1 cellular context compared by ENCODE assay signal in genomic region chr5:52787600-52788504, GRCh38.
A peak's percentile ranks its signal among the peaks of the same experiment; 100 is the strongest.
TF ChIP-seq lines count a peak whose summit lies in the region.

Gene ITGA1, plus strand, starts transcription at chr5:52787916. Its CDS starts 438 bp downstream, at chr5:52788354.
Gene PELO, plus strand, starts transcription at chr5:52787916. Its CDS starts 12,479 bp downstream, at chr5:52800395.

TF ChIP-seq in HepG2, 621 proteins besides CTCF, POLR2A, EP300 and RAD21 (continued from another document):
- no peak for TF ChIP-seq DPF2 (CRISPR knock-in tag; IDR thresholded peaks at IDR 0.05; ENCODE audit: borderline replicate concordance, low read depth)
- TF ChIP-seq NFIB (CRISPR knock-in tag; IDR thresholded peaks at IDR 0.05; ENCODE audit: borderline replicate concordance): no peak
- peak; percentile 82; the same call in 1 of the 2 replicates for TF ChIP-seq ZNF619 (CRISPR knock-in tag; IDR thresholded peaks at IDR 0.05)
- no peak for TF ChIP-seq NFE2L2 (IDR thresholded peaks at IDR 0.05; ENCODE audit: low read length)
- no peak for TF ChIP-seq ZNF616 (CRISPR knock-in tag; IDR thresholded peaks at IDR 0.05; ENCODE audit: low read depth)
TF ChIP-seq in HepG2: peak in this region for 253.
